22 cellular contexts compared by ENCODE assay signal in genomic region chr6:20306491-20306890, GRCh38.
"Had no signal": no experiment of that assay in that cellular context is flagged by ENCODE, and none has a peak within 500 bp of the region (broad histone marks: within the 10 kb centered on the region; RNA-seq: fewer than 3 reads in every experiment).

No MANE protein-coding gene starts in this region.

- H3K4me1 ChIP-seq: sigmoid colon, testis, upper lobe of left lung had no signal

- H3K27me3 Mint-ChIP-seq: activated T-cell treated with anti-CD3 and anti-CD28 coated beads, Interleukin-2, amount 50 U/mL, for 24 hours had no signal

- H3K36me3 Mint-ChIP-seq: memory B cell; stimulated activated memory B cell treated with anti-CD40 and anti-IgM and Interleukin-4, amounts not matched to agents 10 μg/mL and 1 μg/mL and 100 μg/mL, for 72 hours had no signal

- DNase-seq: activated CD4-positive, alpha-beta T cell treated with anti-CD3 and anti-CD28 coated beads, Interleukin-2, amount 10 ng/mL, durations not matched to agents 24 days and 14 days; activated CD8-positive, alpha-beta T cell treated with anti-CD3 and anti-CD28 coated beads, Interleukin-2, amount 10 ng/mL, durations not matched to agents 7 days and 5 days; activated naive CD4-positive, alpha-beta T cell treated with Interleukin-2 at 50 U/mL for 16 hours; activated naive CD8-positive, alpha-beta T cell treated with anti-CD3 and anti-CD28 coated beads, Interleukin-2, amount 10 ng/mL, durations not matched to agents 7 days and 5 days; activated T-cell treated with anti-CD3 and anti-CD28 coated beads, Interleukin-2, amount 50 U/mL, for 24 hours; amygdala; caudate nucleus; erythroblast; head of caudate nucleus; immature natural killer cell; kidney glomerular epithelial cell; mucosa of descending colon; naive B cell; ovary; sigmoid colon; stimulated activated CD4-positive, alpha-beta T cell treated with anti-CD3 and anti-CD28 coated beads, Interleukin-4, amount 100 ng/mL, for 4 hours; testis; upper lobe of left lung had no signal

- H3K9me3 ChIP-seq: mucosa of descending colon, ovary, sigmoid colon, testis, upper lobe of left lung had no signal

- ATAC-seq: activated CD8-positive, alpha-beta T cell treated with anti-CD3 and anti-CD28 coated beads, Interleukin-2, amount 10 ng/mL, durations not matched to agents 7 days and 5 days; mucosa of descending colon; stimulated activated memory B cell treated with anti-CD40 and anti-IgM and Interleukin-4, amounts not matched to agents 10 μg/mL and 1 μg/mL and 100 μg/mL, for 72 hours had no signal

- H3K27ac Mint-ChIP-seq: activated CD4-positive, alpha-beta T cell treated with anti-CD3 and anti-CD28 coated beads, Interleukin-2, amount 10 ng/mL, durations not matched to agents 24 days and 14 days; activated CD8-positive, alpha-beta T cell treated with anti-CD3 and anti-CD28 coated beads, Interleukin-2, amount 10 ng/mL, durations not matched to agents 7 days and 5 days; activated naive CD8-positive, alpha-beta T cell treated with anti-CD3 and anti-CD28 coated beads, Interleukin-2, amount 10 ng/mL, durations not matched to agents 7 days and 5 days; activated T-cell treated with anti-CD3 and anti-CD28 coated beads, Interleukin-2, amount 50 U/mL, for 24 hours; activated T-helper 2 cell treated with anti-CD3 and anti-CD28 coated beads, Interferon-gamma antibody, Interleukin-2, Interleukin-4, amounts not matched to agents 10 μg/mL and 5 μg/mL and 100 μg/mL, durations not matched to agents 14 hours and 24 hours and 36 hours; immature natural killer cell; memory B cell; stimulated activated memory B cell treated with anti-CD40 and anti-IgM and Interleukin-4, amounts not matched to agents 10 μg/mL and 1 μg/mL and 100 μg/mL, for 72 hours had no signal

- H3K36me3 ChIP-seq: ovary, sigmoid colon, upper lobe of left lung had no signal

- H3K4me3 Mint-ChIP-seq: activated CD4-positive, alpha-beta T cell treated with anti-CD3 and anti-CD28 coated beads, Interleukin-2, amount 10 ng/mL, durations not matched to agents 24 days and 14 days; activated CD8-positive, alpha-beta T cell treated with anti-CD3 and anti-CD28 coated beads, Interleukin-2, amount 10 ng/mL, durations not matched to agents 7 days and 5 days; activated naive CD8-positive, alpha-beta T cell treated with anti-CD3 and anti-CD28 coated beads, Interleukin-2, amount 10 ng/mL, durations not matched to agents 7 days and 5 days; activated T-cell treated with anti-CD3 and anti-CD28 coated beads, Interleukin-2, amount 50 U/mL, for 24 hours; immature natural killer cell; memory B cell; naive B cell; neural crest cell; stimulated activated memory B cell treated with anti-CD40 and anti-IgM and Interleukin-4, amounts not matched to agents 10 μg/mL and 1 μg/mL and 100 μg/mL, for 72 hours had no signal

- H3K27ac ChIP-seq: ovary, sigmoid colon, testis, upper lobe of left lung had no signal

- H3K9me3 Mint-ChIP-seq: immature natural killer cell had no signal

- H3K4me1 Mint-ChIP-seq: activated CD4-positive, alpha-beta T cell treated with anti-CD3 and anti-CD28 coated beads, Interleukin-2, amount 10 ng/mL, durations not matched to agents 24 days and 14 days; activated naive CD8-positive, alpha-beta T cell treated with anti-CD3 and anti-CD28 coated beads, Interleukin-2, amount 10 ng/mL, durations not matched to agents 7 days and 5 days; immature natural killer cell; memory B cell; naive B cell; neural crest cell; stimulated activated memory B cell treated with anti-CD40 and anti-IgM and Interleukin-4, amounts not matched to agents 10 μg/mL and 1 μg/mL and 100 μg/mL, for 72 hours had no signal

- H3K27me3 ChIP-seq: ovary, sigmoid colon, testis, upper lobe of left lung had no signal

- H3K4me3 ChIP-seq: mucosa of descending colon, ovary, sigmoid colon, testis, upper lobe of left lung had no signal
